In genomic region chr1:204578867-204579664, GRCh38 we compare ENCODE assay signal across 8 cellular contexts.
DNase-seq lines count a peak whose midpoint lies in the region; ATAC-seq, FAIRE-seq and TF ChIP-seq lines count a peak whose summit lies in the region.

No MANE protein-coding gene starts in this region.

- intact Hi-C loops in kidney (cut with DNase I), result no loop called here

- peak overlapping the region; percentile 30 for H3K27ac Mint-ChIP-seq in type B pancreatic cell

- DNase-seq in GM12891 (ENCODE audit: insufficient read length, low spot score) (peak; percentile 47), kidney (no peak), type B pancreatic cell (ENCODE audit: extremely low spot score, unreplicated experiment) (no peak), NCI-H446 (lab: John Stamatoyannopoulos, UW) (no peak), GF-D8 (lab: John Stamatoyannopoulos, UW) (no peak)
- no peak for DNase-seq in activated T-cell treated with anti-CD3 and anti-CD28 coated beads, Interleukin-2, amount 50 U/mL, for 4 hours

- peaks cover 9% of the 10 kb centered on the region for H3K36me3 Mint-ChIP-seq in activated T-cell treated with anti-CD3 and anti-CD28 coated beads, Interleukin-2, amount 50 U/mL, for 4 hours (ENCODE audit: insufficient read depth)
- H3K36me3 Mint-ChIP-seq in type B pancreatic cell, result no peaks in the 10 kb centered on the region

- H3K9me3 Mint-ChIP-seq in activated T-cell treated with anti-CD3 and anti-CD28 coated beads, Interleukin-2, amount 50 U/mL, for 4 hours, result no peaks in the 10 kb centered on the region
- H3K9me3 Mint-ChIP-seq in type B pancreatic cell, result no peaks in the 10 kb centered on the region

- H3K27ac ChIP-seq in kidney (ENCODE audit: low read depth in 2 of 2, low read length in 2 of 2), result no peak overlapping the region

- H3K4me1 Mint-ChIP-seq in activated T-cell treated with anti-CD3 and anti-CD28 coated beads, Interleukin-2, amount 50 U/mL, for 4 hours (ENCODE audit: low read depth), result peaks cover 28% of the 10 kb centered on the region
- peaks cover 39% of the 10 kb centered on the region for H3K4me1 Mint-ChIP-seq in type B pancreatic cell (ENCODE audit: unreplicated experiment)

- H3K9me3 ChIP-seq in kidney (ENCODE audit: control insufficient read depth in 1 of 2, low read length in 2 of 2), result no peaks in the 10 kb centered on the region

- H3K36me3 ChIP-seq in kidney (ENCODE audit: control insufficient read depth in 1 of 2, insufficient read depth in 2 of 2, low read length in 2 of 2), result no peaks in the 10 kb centered on the region

- peak overlapping the region; percentile 82 for H3K4me3 Mint-ChIP-seq in activated T-cell treated with anti-CD3 and anti-CD28 coated beads, Interleukin-2, amount 50 U/mL, for 4 hours
- H3K4me3 Mint-ChIP-seq in type B pancreatic cell, result peak overlapping the region; percentile 52

- H3K4me1 ChIP-seq in kidney (ENCODE audit: control insufficient read depth in 1 of 2, insufficient read depth in 1 of 2, low read depth in 1 of 2, low read length in 2 of 2), result no peaks in the 10 kb centered on the region

- ATAC-seq in GM21360 (IDR thresholded peaks at IDR 0.05; ENCODE audit: unreplicated experiment) (peak; percentile 71), HG03571 (IDR thresholded peaks at IDR 0.05; ENCODE audit: unreplicated experiment) (peak; percentile 64)
- peak; percentile 80 to 87 for ATAC-seq in activated T-cell treated with anti-CD3 and anti-CD28 coated beads, Interleukin-2, amount 50 U/mL, for 4 hours

- TF ChIP-seq CTCF in kidney (IDR thresholded peaks at IDR 0.05; ENCODE audit: borderline replicate concordance, extremely low read depth, insufficient read depth) (no peak), type B pancreatic cell (conservative IDR thresholded peaks at IDR 0.05) (no peak)

- H3K4me3 ChIP-seq in kidney (ENCODE audit: low read length in 2 of 2), result peak overlapping the region; percentile 35 to 55

- H3K27me3 Mint-ChIP-seq in activated T-cell treated with anti-CD3 and anti-CD28 coated beads, Interleukin-2, amount 50 U/mL, for 4 hours (ENCODE audit: low read depth), result no peaks in the 10 kb centered on the region
- H3K27me3 Mint-ChIP-seq in type B pancreatic cell, result peaks cover 12% of the 10 kb centered on the region

- peak; percentile 84 for FAIRE-seq in GM12891 (lab: Jason Lieb, UNC)
- FAIRE-seq in kidney (lab: Jason Lieb, UNC), result no peak

- TF ChIP-seq POLR2A in GM12891 (IDR thresholded peaks at IDR 0.05; ENCODE audit: low read depth, low read length), result no peak

- H3K9ac ChIP-seq in kidney (ENCODE audit: low read length in 2 of 2), result no peak overlapping the region

TF ChIP-seq in GM12891, 5 proteins besides CTCF, POLR2A, EP300 and RAD21:
- TF ChIP-seq TAF1 (IDR thresholded peaks at IDR 0.05; ENCODE audit: low read depth, low read length), result no peak
- peak; percentile 84 for TF ChIP-seq SPI1 (IDR thresholded peaks at IDR 0.05; ENCODE audit: low read depth, low read length)
- no peak for TF ChIP-seq PAX5 (IDR thresholded peaks at IDR 0.05; ENCODE audit: insufficient read depth, low read length, severe bottlenecking)
